Comparison of ENCODE assay signal across 8 cellular contexts in genomic region chr7:39567294-39567693, GRCh38. TPM values are rescaled to one million over a fixed set of nuclear protein-coding genes. Genes with fewer than 3 reads are reported as not detected.
A peak's percentile ranks its signal among the peaks of the same experiment; 100 is the strongest.
DNase-seq lines count a peak whose midpoint lies in the region; ATAC-seq and TF ChIP-seq lines count a peak whose summit lies in the region.

No MANE protein-coding gene starts in this region.

- peak overlapping the region; percentile 98; the same call in 1 of the 2 replicates for H3K9ac ChIP-seq in iPS-20b (ENCODE audit: low read depth, low read length)

- H3K36me3 Mint-ChIP-seq in activated T-cell treated with anti-CD3 and anti-CD28 coated beads, Interleukin-2, amount 50 U/mL, for 24 hours (ENCODE audit: low read depth): peaks cover 45% of the 10 kb centered on the region
- peaks cover 15% of the 10 kb centered on the region for H3K36me3 Mint-ChIP-seq in activated CD8-positive, alpha-beta T cell treated with anti-CD3 and anti-CD28 coated beads, Interleukin-2, amount 10 ng/mL, durations not matched to agents 7 days and 5 days (ENCODE audit: low read depth)

- H3K36me3 ChIP-seq in iPS-20b (ENCODE audit: insufficient read depth, low read depth, low read length) (peaks cover 29% of the 10 kb centered on the region), thoracic aorta (peaks cover 1% of the 10 kb centered on the region)

- POLR2A ChIA-PET in activated CD8-positive, alpha-beta T cell treated with anti-CD3 and anti-CD28 coated beads, Interleukin-2, amount 10 ng/mL, durations not matched to agents 7 days and 5 days (lab: Charles Lee): interaction anchor here (0.8 to 1.3 kb wide), 4 partner anchors 13 to 181 kb away, joined by 3 to 4 read pairs (median 4); partner anchors contain the start of gene RALA

- TF ChIP-seq CTCF in thoracic aorta (IDR thresholded peaks at IDR 0.05): no peak

- H3K27ac Mint-ChIP-seq in activated T-cell treated with anti-CD3 and anti-CD28 coated beads, Interleukin-2, amount 50 U/mL, for 24 hours: peak overlapping the region; percentile 97
- H3K27ac Mint-ChIP-seq in activated CD8-positive, alpha-beta T cell treated with anti-CD3 and anti-CD28 coated beads, Interleukin-2, amount 10 ng/mL, durations not matched to agents 7 days and 5 days: no peak overlapping the region

- H3K4me3 ChIP-seq in iPS-20b (ENCODE audit: low read length): peak overlapping the region; percentile 92
- peak overlapping the region; percentile 94 for H3K4me3 ChIP-seq in thoracic aorta

- H3K27ac ChIP-seq in iPS-20b (ENCODE audit: low read length) (no peak overlapping the region), thoracic aorta (no peak overlapping the region)

- CTCF ChIA-PET in activated CD8-positive, alpha-beta T cell treated with anti-CD3 and anti-CD28 coated beads, Interleukin-2, amount 10 ng/mL, durations not matched to agents 7 days and 5 days (lab: Charles Lee): interaction anchor here (0.8 to 1.6 kb wide), 7 partner anchors 11 to 485 kb away, joined by 3 to 19 read pairs (median 4); no protein-coding TSS in a partner anchor

- peaks cover 41% of the 10 kb centered on the region for H3K4me1 Mint-ChIP-seq in activated T-cell treated with anti-CD3 and anti-CD28 coated beads, Interleukin-2, amount 50 U/mL, for 24 hours (ENCODE audit: low read depth)
- peaks cover 14% of the 10 kb centered on the region for H3K4me1 Mint-ChIP-seq in activated CD8-positive, alpha-beta T cell treated with anti-CD3 and anti-CD28 coated beads, Interleukin-2, amount 10 ng/mL, durations not matched to agents 7 days and 5 days (ENCODE audit: low read depth)

- H3K4me1 ChIP-seq in iPS-20b (ENCODE audit: insufficient read depth, low read length) (peaks cover 7% of the 10 kb centered on the region; the same call in 1 of the 2 replicates), thoracic aorta (ENCODE audit: control insufficient read depth in 1 of 2, low read depth in 2 of 2) (peaks cover 10 to 18% of the 10 kb centered on the region in 2 donors)

- no peak for ATAC-seq in activated CD8-positive, alpha-beta T cell treated with anti-CD3 and anti-CD28 coated beads, Interleukin-2, amount 10 ng/mL, durations not matched to agents 7 days and 5 days
- ATAC-seq in thoracic aorta (ENCODE audit: insufficient number of reproducible peaks, low FRiP score, low read depth) (no peak), GM21723 (IDR thresholded peaks at IDR 0.05; ENCODE audit: unreplicated experiment) (no peak)

- H3K27me3 Mint-ChIP-seq in activated T-cell treated with anti-CD3 and anti-CD28 coated beads, Interleukin-2, amount 50 U/mL, for 24 hours: no peaks in the 10 kb centered on the region
- H3K27me3 Mint-ChIP-seq in activated CD8-positive, alpha-beta T cell treated with anti-CD3 and anti-CD28 coated beads, Interleukin-2, amount 10 ng/mL, durations not matched to agents 7 days and 5 days (ENCODE audit: low read depth): no peaks in the 10 kb centered on the region

- H3K9me3 ChIP-seq in iPS-20b (ENCODE audit: insufficient read depth, low read depth, low read length) (no peaks in the 10 kb centered on the region), thoracic aorta (no peaks in the 10 kb centered on the region)

- H3K4me3 Mint-ChIP-seq in activated T-cell treated with anti-CD3 and anti-CD28 coated beads, Interleukin-2, amount 50 U/mL, for 24 hours: peak overlapping the region; percentile 98
- H3K4me3 Mint-ChIP-seq in activated CD8-positive, alpha-beta T cell treated with anti-CD3 and anti-CD28 coated beads, Interleukin-2, amount 10 ng/mL, durations not matched to agents 7 days and 5 days: peak overlapping the region; percentile 94

- no peak for DNase-seq in activated T-cell treated with anti-CD3 and anti-CD28 coated beads, Interleukin-2, amount 50 U/mL, for 24 hours
- DNase-seq in activated T-cell treated with anti-CD3 and anti-CD28 coated beads, Interleukin-2, amount 50 U/mL, for 1 hour: no peak
- DNase-seq in activated CD8-positive, alpha-beta T cell treated with anti-CD3 and anti-CD28 coated beads, Interleukin-2, amount 10 ng/mL, durations not matched to agents 7 days and 5 days: no peak
- DNase-seq in thoracic aorta (ENCODE audit: low spot score) (no peak), activated gamma-delta T cell (lab: John Stamatoyannopoulos, UW) (no peak), mesenteric fat pad (ENCODE audit: low spot score) (no peak)

- H3K27me3 ChIP-seq in iPS-20b (ENCODE audit: insufficient read depth, low read length) (no peaks in the 10 kb centered on the region), thoracic aorta (replicated peaks; ENCODE audit: insufficient read depth) (no peaks in the 10 kb centered on the region)

- H3K9me3 Mint-ChIP-seq in activated T-cell treated with anti-CD3 and anti-CD28 coated beads, Interleukin-2, amount 50 U/mL, for 24 hours: no peaks in the 10 kb centered on the region
- H3K9me3 Mint-ChIP-seq in activated CD8-positive, alpha-beta T cell treated with anti-CD3 and anti-CD28 coated beads, Interleukin-2, amount 10 ng/mL, durations not matched to agents 7 days and 5 days (ENCODE audit: insufficient read depth): no peaks in the 10 kb centered on the region

RNA-seq across cellular contexts. Expression of gene YAE1, which starts 1.1 kb away (rescaled TPM):
- total RNA-seq in activated CD8-positive, alpha-beta T cell treated with anti-CD3 and anti-CD28 coated beads, Interleukin-2, amount 10 ng/mL, durations not matched to agents 7 days and 5 days: 10 to 100 TPM; 10.4 to 10.7 TPM
- 10 to 100 TPM; 11.9 to 19.9 TPM for total RNA-seq in thoracic aorta
- total RNA-seq in mesenteric fat pad: 13.9 TPM

RNA-seq across cellular contexts. Expression of gene RALA, which starts 56.1 kb away (rescaled TPM):
- 10 to 100 TPM; 32.2 to 33.9 TPM for total RNA-seq in activated CD8-positive, alpha-beta T cell treated with anti-CD3 and anti-CD28 coated beads, Interleukin-2, amount 10 ng/mL, durations not matched to agents 7 days and 5 days
- total RNA-seq in thoracic aorta (1 to 10 TPM; 7.3 to 9.8 TPM), mesenteric fat pad (26.7 TPM)
